9 cellular contexts compared by ENCODE assay signal in the genomic region with DNA sequence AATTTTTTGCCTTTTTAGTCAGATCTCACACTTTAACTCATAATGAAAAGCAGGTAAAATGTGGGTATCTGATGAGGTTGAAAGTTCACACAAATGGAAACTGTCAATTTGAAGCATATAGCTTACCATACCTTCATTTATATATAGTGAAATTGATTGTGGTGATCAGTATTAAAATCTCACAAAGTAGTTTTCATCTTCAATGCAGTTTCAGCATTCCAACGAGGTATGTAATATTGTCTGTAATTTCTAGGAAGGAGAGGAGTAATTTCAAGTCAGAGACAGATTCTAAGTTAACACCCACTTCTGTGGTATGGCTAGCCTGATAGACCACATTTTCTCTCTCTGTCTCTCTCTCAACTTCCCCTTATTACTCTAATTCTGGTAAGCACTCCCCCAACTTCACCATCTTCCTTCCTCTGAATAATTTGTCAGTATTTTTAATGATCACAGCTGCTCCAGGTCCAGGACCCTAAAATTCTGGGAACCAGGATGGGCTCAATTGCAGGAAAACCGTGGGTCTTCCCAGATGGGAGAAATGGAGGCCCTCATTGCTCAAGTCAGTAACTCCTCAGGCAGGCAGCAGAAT.
DNase-seq lines count a peak whose midpoint lies in the region; ATAC-seq lines count a peak whose summit lies in the region.
"Had no signal": no experiment of that assay in that cellular context is flagged by ENCODE, and none has a peak within 500 bp of the region (broad histone marks: within the 10 kb centered on the region; RNA-seq: fewer than 3 reads in every experiment).

No MANE protein-coding gene starts in this region.

- H3K27me3 Mint-ChIP-seq in activated naive CD8-positive, alpha-beta T cell treated with anti-CD3 and anti-CD28 coated beads, Interleukin-2, amount 10 ng/mL, durations not matched to agents 7 days and 5 days, result no peaks in the 10 kb centered on the region

- H3K4me3 Mint-ChIP-seq in activated naive CD8-positive, alpha-beta T cell treated with anti-CD3 and anti-CD28 coated beads, Interleukin-2, amount 10 ng/mL, durations not matched to agents 7 days and 5 days, result peak overlapping the region; percentile 41

- no peak for DNase-seq in activated naive CD8-positive, alpha-beta T cell treated with anti-CD3 and anti-CD28 coated beads, Interleukin-2, amount 10 ng/mL, durations not matched to agents 7 days and 5 days
- DNase-seq in cardiac septum (ENCODE audit: low spot score) (no peak), ecto neural progenitor cell (ENCODE audit: low spot score) (no peak)
- no peak for DNase-seq in activated effector memory CD4-positive, alpha-beta T cell treated with anti-CD3 and anti-CD28 coated beads, Interleukin-2, amount 50 U/mL, for 16 hours
- no peak for DNase-seq in activated CD8-positive, alpha-beta memory T cell treated with anti-CD3 and anti-CD28 coated beads, Interleukin-2, amount 50 U/mL, for 4 hours
- DNase-seq: GF-D8 had no signal

- peak overlapping the region; percentile 9 for H3K27ac Mint-ChIP-seq in activated naive CD8-positive, alpha-beta T cell treated with anti-CD3 and anti-CD28 coated beads, Interleukin-2, amount 10 ng/mL, durations not matched to agents 7 days and 5 days

- intact Hi-C loops in cardiac septum (cut with DNase I), result no loop called here

- peaks cover 12% of the 10 kb centered on the region for H3K36me3 Mint-ChIP-seq in activated naive CD8-positive, alpha-beta T cell treated with anti-CD3 and anti-CD28 coated beads, Interleukin-2, amount 10 ng/mL, durations not matched to agents 7 days and 5 days

- peaks cover 28% of the 10 kb centered on the region for H3K4me1 Mint-ChIP-seq in activated naive CD8-positive, alpha-beta T cell treated with anti-CD3 and anti-CD28 coated beads, Interleukin-2, amount 10 ng/mL, durations not matched to agents 7 days and 5 days

- POLR2A ChIA-PET in activated naive CD8-positive, alpha-beta T cell treated with anti-CD3 and anti-CD28 coated beads, Interleukin-2, amount 10 ng/mL, durations not matched to agents 7 days and 5 days (lab: Charles Lee), result no interaction called here

- ATAC-seq in GM18517 (IDR thresholded peaks at IDR 0.05; ENCODE audit: unreplicated experiment) (peak; percentile 99), GM21447 (IDR thresholded peaks at IDR 0.05; ENCODE audit: unreplicated experiment) (peak; percentile 95), HG03354 (IDR thresholded peaks at IDR 0.05; ENCODE audit: poor library complexity, severe bottlenecking, unreplicated experiment) (peak; percentile 99)
- ATAC-seq in activated naive CD8-positive, alpha-beta T cell treated with anti-CD3 and anti-CD28 coated beads, Interleukin-2, amount 10 ng/mL, durations not matched to agents 7 days and 5 days (ENCODE audit: low read depth), result peak; percentile 79

- H3K9me3 Mint-ChIP-seq in activated naive CD8-positive, alpha-beta T cell treated with anti-CD3 and anti-CD28 coated beads, Interleukin-2, amount 10 ng/mL, durations not matched to agents 7 days and 5 days, result peaks cover 4% of the 10 kb centered on the region
